ENCODE assay signal across 7 cellular contexts in the genomic region with DNA sequence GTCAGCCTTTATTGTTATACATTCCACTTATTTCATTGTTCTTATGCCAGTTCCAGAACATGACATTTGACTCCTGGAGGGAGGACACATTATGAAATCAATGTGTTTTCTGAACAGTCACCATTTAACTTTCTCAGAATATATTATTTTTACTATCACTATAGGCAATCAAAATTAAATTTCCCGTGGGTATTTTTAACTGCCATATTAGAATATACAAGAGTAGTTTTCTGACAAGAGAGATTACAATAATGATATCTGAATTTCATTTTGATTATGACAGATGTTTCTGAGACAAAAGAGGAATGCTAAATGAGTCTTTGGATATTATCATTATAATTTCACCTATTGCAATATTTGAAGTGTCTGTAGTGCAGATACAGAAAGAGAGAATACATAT.
"Had no signal": no experiment of that assay in that cellular context is flagged by ENCODE, and none has a peak within 500 bp of the region (broad histone marks: within the 10 kb centered on the region; RNA-seq: fewer than 3 reads in every experiment).

No MANE protein-coding gene starts in this region.

- DNase-seq: GM23248, GOT3, H7, KBM-7 had no signal

- H3K4me1 Mint-ChIP-seq: IgD-negative memory B cell had no signal

- H3K4me1 ChIP-seq: HAP-1 had no signal

- H3K9me3 Mint-ChIP-seq: IgD-negative memory B cell had no signal

- H3K27me3 Mint-ChIP-seq: IgD-negative memory B cell had no signal

- H3K36me3 Mint-ChIP-seq: IgD-negative memory B cell had no signal

- H3K36me3 ChIP-seq: HAP-1 had no signal

- H3K9ac ChIP-seq: GM23248 had no signal

- H3K4me3 Mint-ChIP-seq: IgD-negative memory B cell had no signal

- H3K27ac ChIP-seq: GM23248 had no signal

- H3K4me3 ChIP-seq: GM23248, HAP-1 had no signal

- H3K27ac Mint-ChIP-seq: IgD-negative memory B cell had no signal

- H3K9me3 ChIP-seq: HAP-1 had no signal

- FAIRE-seq: HTR-8/SVneo had no signal

- H2AFZ ChIP-seq: GM23248 had no signal
